22 cellular contexts compared by ENCODE assay signal in genomic region chr1:196655037-196655436, GRCh38. TPM values are rescaled to one million over a fixed set of nuclear protein-coding genes. Genes with fewer than 3 reads are reported as not detected.
A peak's percentile ranks its signal among the peaks of the same experiment; 100 is the strongest.
DNase-seq lines count a peak whose midpoint lies in the region; ATAC-seq and TF ChIP-seq lines count a peak whose summit lies in the region.
"Had no signal": no experiment of that assay in that cellular context is flagged by ENCODE, and none has a peak within 500 bp of the region (broad histone marks: within the 10 kb centered on the region; RNA-seq: fewer than 3 reads in every experiment).

No MANE protein-coding gene starts in this region.

- H3K4me2 ChIP-seq in fibroblast of lung (ENCODE audit: extremely low read depth, insufficient read depth, low read length), result peak overlapping the region; percentile 48

- H3K27me3 ChIP-seq in right cardiac atrium (ENCODE audit: control insufficient read depth, insufficient read depth), result no peaks in the 10 kb centered on the region
- no peaks in the 10 kb centered on the region for H3K27me3 ChIP-seq in fibroblast of lung (ENCODE audit: control insufficient read depth, insufficient read depth, low read length)
- H3K27me3 ChIP-seq in psoas muscle (ENCODE audit: insufficient read depth in 3 of 3, low read length in 2 of 3), result no peaks in the 10 kb centered on the region
- H3K27me3 ChIP-seq: dorsolateral prefrontal cortex had no signal

- TF ChIP-seq CTCF in fibroblast of lung (conservative IDR thresholded peaks at IDR 0.05 in 1 of 2, IDR thresholded peaks at IDR 0.05 in 1 of 2; ENCODE audit: low read depth in 1 of 2, low read length in 2 of 2), result no peak
- no peak for TF ChIP-seq CTCF in psoas muscle (IDR thresholded peaks at IDR 0.05)
- no peak for TF ChIP-seq CTCF in glutamatergic neuron (IDR thresholded peaks at IDR 0.05; ENCODE audit: partially characterized antibody, unreplicated experiment)

- intact Hi-C loops in right cardiac atrium (cut with DNase I) (no loop called here), left ventricle myocardium superior (cut with micrococcal nuclease) (no loop called here), psoas muscle (cut with DNase I) (no loop called here)

- ATAC-seq in right cardiac atrium (no peak), left ventricle myocardium superior (no peak), psoas muscle (peak in 1 of 4 donors; percentile 50)
- ATAC-seq: activated CD8-positive, alpha-beta memory T cell treated with anti-CD3 and anti-CD28 coated beads, Interleukin-2, amount 10 ng/mL, durations not matched to agents 7 days and 5 days; left colon; stimulated activated naive B cell treated with anti-CD40 and anti-IgM and Interleukin-4, amounts not matched to agents 10 μg/mL and 1 μg/mL and 100 μg/mL, for 72 hours had no signal

- no peak overlapping the region for H3K27ac Mint-ChIP-seq in glutamatergic neuron (ENCODE audit: unreplicated experiment)
- H3K27ac Mint-ChIP-seq: activated B cell treated with CpG ODN at 0.5 μM for 24 hours; activated CD8-positive, alpha-beta memory T cell treated with anti-CD3 and anti-CD28 coated beads, Interleukin-2, amount 10 ng/mL, durations not matched to agents 7 days and 5 days; CD4-positive, alpha-beta T cell; naive B cell; stimulated activated naive B cell treated with anti-CD40 and anti-IgM and Interleukin-4, amounts not matched to agents 10 μg/mL and 1 μg/mL and 100 μg/mL, for 72 hours had no signal

- H3K36me3 ChIP-seq in fibroblast of lung (ENCODE audit: control insufficient read depth, insufficient read depth, low read length) (no peaks in the 10 kb centered on the region), psoas muscle (ENCODE audit: insufficient read depth in 1 of 2, low read depth in 1 of 2) (no peaks in the 10 kb centered on the region)

- no peak overlapping the region for H3K9ac ChIP-seq in fibroblast of lung (ENCODE audit: insufficient read depth, low read length)

- H3K79me2 ChIP-seq in fibroblast of lung (ENCODE audit: control insufficient read depth, insufficient read depth, low read length), result no peaks in the 10 kb centered on the region

- H3K9me3 Mint-ChIP-seq in glutamatergic neuron (ENCODE audit: unreplicated experiment), result no peaks in the 10 kb centered on the region
- H3K9me3 Mint-ChIP-seq: activated B cell treated with CpG ODN at 0.5 μM for 24 hours; CD4-positive, alpha-beta T cell; central memory CD8-positive, alpha-beta T cell; naive B cell; stimulated activated naive B cell treated with anti-CD40 and anti-IgM and Interleukin-4, amounts not matched to agents 10 μg/mL and 1 μg/mL and 100 μg/mL, for 72 hours had no signal

- H3K4me1 ChIP-seq in right cardiac atrium (ENCODE audit: control insufficient read depth, insufficient read depth, low read length) (no peaks in the 10 kb centered on the region), fibroblast of lung (ENCODE audit: control insufficient read depth, extremely low read depth, insufficient read depth, low read length) (no peaks in the 10 kb centered on the region), psoas muscle (no peaks in the 10 kb centered on the region)

- H3K4me3 Mint-ChIP-seq in glutamatergic neuron (ENCODE audit: unreplicated experiment), result no peak overlapping the region
- H3K4me3 Mint-ChIP-seq: activated B cell treated with CpG ODN at 0.5 μM for 24 hours; activated CD8-positive, alpha-beta memory T cell treated with anti-CD3 and anti-CD28 coated beads, Interleukin-2, amount 10 ng/mL, durations not matched to agents 7 days and 5 days; CD4-positive, alpha-beta T cell; central memory CD8-positive, alpha-beta T cell; naive B cell; stimulated activated naive B cell treated with anti-CD40 and anti-IgM and Interleukin-4, amounts not matched to agents 10 μg/mL and 1 μg/mL and 100 μg/mL, for 72 hours had no signal

- 76% methylated on average over 3 of the region's 3 CpGs for whole genome bisulfite sequencing in right cardiac atrium
- 53 to 69% (median 62%) methylated on average over 3 of the region's 3 CpGs for WGBS in psoas muscle, 3 donors

- H4K20me1 ChIP-seq in fibroblast of lung (ENCODE audit: control insufficient read depth, extremely low read depth, insufficient read depth, low read length), result no peaks in the 10 kb centered on the region

- no peak overlapping the region for H3K27ac ChIP-seq in right cardiac atrium (ENCODE audit: low read length)
- no peak overlapping the region for H3K27ac ChIP-seq in fibroblast of lung (ENCODE audit: insufficient read depth, low read length)
- no peak overlapping the region for H3K27ac ChIP-seq in psoas muscle

- H2AFZ ChIP-seq in fibroblast of lung (ENCODE audit: low read length), result no peak overlapping the region

- no peak for DNase-seq in right cardiac atrium
- DNase-seq in left ventricle myocardium superior, result no peak
- no peak for DNase-seq in fibroblast of lung (ENCODE audit: low read depth in 2 of 2)
- DNase-seq in psoas muscle, result no peak
- no peak for DNase-seq in NCI-H187 treated with DMSO at 0.1 percent for 48 hours (lab: John Stamatoyannopoulos, UW)
- DNase-seq in amniotic stem cell (lab: John Stamatoyannopoulos, UW), result no peak
- DNase-seq in AG20443 (ENCODE audit: low spot score), result no peak
- no peak for DNase-seq in glutamatergic neuron
- DNase-seq: activated B cell treated with CpG ODN at 0.5 μM for 24 hours; activated CD8-positive, alpha-beta memory T cell treated with anti-CD3 and anti-CD28 coated beads, Interleukin-2, amount 10 ng/mL, durations not matched to agents 7 days and 5 days; activated T-cell treated with anti-CD3 and anti-CD28 coated beads, Interleukin-2, amount 50 U/mL, for 48 hours; CD4-positive, alpha-beta T cell; dorsolateral prefrontal cortex; left colon; naive B cell; NCI-H1417; NCI-H2081; NCI-H524 treated with DMSO at 0.1 percent for 48 hours; stimulated activated naive B cell treated with anti-CD40 and anti-IgM and Interleukin-4, amounts not matched to agents 10 μg/mL and 1 μg/mL and 100 μg/mL, for 72 hours; substantia nigra; T-helper 1 cell had no signal

- no peaks in the 10 kb centered on the region for H3K36me3 Mint-ChIP-seq in glutamatergic neuron (ENCODE audit: unreplicated experiment)
- H3K36me3 Mint-ChIP-seq: activated CD8-positive, alpha-beta memory T cell treated with anti-CD3 and anti-CD28 coated beads, Interleukin-2, amount 10 ng/mL, durations not matched to agents 7 days and 5 days; naive B cell; stimulated activated naive B cell treated with anti-CD40 and anti-IgM and Interleukin-4, amounts not matched to agents 10 μg/mL and 1 μg/mL and 100 μg/mL, for 72 hours had no signal

- peak overlapping the region; percentile 54 for H3K4me3 ChIP-seq in right cardiac atrium (ENCODE audit: low read length)
- H3K4me3 ChIP-seq in fibroblast of lung (replicated peaks in 1 of 4; ENCODE audit: control extremely low read depth in 1 of 4, insufficient read depth in 1 of 4, low read depth in 3 of 4, low read length in 4 of 4), result no peak overlapping the region
- H3K4me3 ChIP-seq in psoas muscle, result peak overlapping the region; percentile 49

- peaks cover 3% of the 10 kb centered on the region for H3K4me1 Mint-ChIP-seq in glutamatergic neuron (ENCODE audit: low read depth, unreplicated experiment)
- H3K4me1 Mint-ChIP-seq: activated B cell treated with CpG ODN at 0.5 μM for 24 hours; naive B cell; stimulated activated naive B cell treated with anti-CD40 and anti-IgM and Interleukin-4, amounts not matched to agents 10 μg/mL and 1 μg/mL and 100 μg/mL, for 72 hours had no signal

- H3K27me3 Mint-ChIP-seq in glutamatergic neuron (ENCODE audit: unreplicated experiment), result no peaks in the 10 kb centered on the region
- H3K27me3 Mint-ChIP-seq: activated B cell treated with CpG ODN at 0.5 μM for 24 hours; activated CD8-positive, alpha-beta memory T cell treated with anti-CD3 and anti-CD28 coated beads, Interleukin-2, amount 10 ng/mL, durations not matched to agents 7 days and 5 days; CD4-positive, alpha-beta T cell; central memory CD8-positive, alpha-beta T cell; naive B cell; stimulated activated naive B cell treated with anti-CD40 and anti-IgM and Interleukin-4, amounts not matched to agents 10 μg/mL and 1 μg/mL and 100 μg/mL, for 72 hours had no signal

- H3K9me3 ChIP-seq in right cardiac atrium (ENCODE audit: control insufficient read depth, low read length) (no peaks in the 10 kb centered on the region), fibroblast of lung (ENCODE audit: control insufficient read depth, insufficient read depth, low read depth, low read length) (no peaks in the 10 kb centered on the region), psoas muscle (no peaks in the 10 kb centered on the region)

RNA-seq across cellular contexts. Expression of gene CFH, which starts 3.2 kb away (rescaled TPM):
- total RNA-seq in right cardiac atrium, result 100 to 1,000 TPM; 163 to 462 (median 339) TPM
- 127 TPM for polyA plus RNA-seq in right cardiac atrium
- 27.8 TPM for total RNA-seq in left ventricle myocardium superior
- 146 and 237 TPM in 2 replicates for total RNA-seq in fibroblast of lung
- 83.0 and 108 TPM in 2 replicates for polyA plus RNA-seq in fibroblast of lung
- 49.9 and 64.7 TPM in 2 replicates for polyA plus RNA-seq in fibroblast of lung (2012)
- polyA minus RNA-seq in fibroblast of lung (ENCODE audit: low replicate concordance), result 0.75 and 1.4 TPM in 2 replicates
- total RNA-seq in psoas muscle, result 10 to 100 TPM; 19.0 to 44.5 (median 32.5) TPM
- 10 to 100 TPM; 12.5 to 24.2 (median 18.9) TPM for polyA plus RNA-seq in psoas muscle
- total RNA-seq in glutamatergic neuron (ENCODE audit: unreplicated experiment), result not detected
- total RNA-seq: activated B cell treated with CpG ODN at 0.5 μM for 24 hours had no signal

RNA-seq across cellular contexts. Expression of gene KCNT2, which starts 46.8 kb away (rescaled TPM):
- total RNA-seq in right cardiac atrium (1 to 10 TPM; 2.7 to 7.1 (median 4.7) TPM), left ventricle myocardium superior (1.7 TPM), fibroblast of lung (6.4 and 8.1 TPM in 2 replicates), psoas muscle (1 to 10 TPM in 1 of 4 donors, under 1 TPM in 3; 0.12 to 1.2 (median 0.35) TPM), glutamatergic neuron (ENCODE audit: unreplicated experiment) (126 TPM)
- polyA plus RNA-seq in right cardiac atrium (1.9 TPM), fibroblast of lung (0.87 and 0.96 TPM in 2 replicates), psoas muscle (under 1 TPM; 0.04 to 0.10 (median 0.04) TPM)
- polyA plus RNA-seq in fibroblast of lung (2012), result 0.58 and 0.59 TPM in 2 replicates
- polyA minus RNA-seq in fibroblast of lung (ENCODE audit: low replicate concordance), result 1.0 and 1.1 TPM in 2 replicates
- total RNA-seq: activated B cell treated with CpG ODN at 0.5 μM for 24 hours; activated CD8-positive, alpha-beta memory T cell treated with anti-CD3 and anti-CD28 coated beads, Interleukin-2, amount 10 ng/mL, durations not matched to agents 7 days and 5 days; CD4-positive, alpha-beta T cell had no signal

Comparison
In these comparisons a context has a peak if more than half of its experiments do, and no peak if none do; other contexts are left out.
1. H3K4me3 ChIP-seq: peak in right cardiac atrium (single experiment) and psoas muscle (single experiment); none in fibroblast of lung (0 of 4).
2. RNA of gene CFH, which starts 3.2 kb away (total RNA-seq): 163 to 462 TPM in right cardiac atrium, 146 to 237 TPM in fibroblast of lung, 19.0 to 44.5 TPM in psoas muscle and 27.8 TPM in left ventricle myocardium superior (single experiment); not detected in glutamatergic neuron (single experiment); every median in the first group is over 10 times any median in the second.
3. RNA of gene KCNT2, which starts 46.8 kb away (total RNA-seq): 126 TPM in glutamatergic neuron (single experiment); 6.4 to 8.1 TPM in fibroblast of lung, 2.7 to 7.1 TPM in right cardiac atrium, 1.7 TPM in left ventricle myocardium superior (single experiment) and 0.12 to 1.2 TPM in psoas muscle; every median in the first group is over 10 times any median in the second.